8 cellular contexts compared by ENCODE assay signal in genomic region chr9:4741365-4742031, GRCh38. TPM values are rescaled to one million over a fixed set of nuclear protein-coding genes. Genes with fewer than 3 reads are reported as not detected.
DNase-seq lines count a peak whose midpoint lies in the region; ATAC-seq, FAIRE-seq and TF ChIP-seq lines count a peak whose summit lies in the region.

No MANE protein-coding gene starts in this region.

- ATAC-seq in CD8-positive, alpha-beta T cell: peak; percentile 2
- ATAC-seq in GM21576 (IDR thresholded peaks at IDR 0.05; ENCODE audit: unreplicated experiment) (peak; percentile 6), GM21619 (IDR thresholded peaks at IDR 0.05; ENCODE audit: unreplicated experiment) (no peak), GM19328 (IDR thresholded peaks at IDR 0.05; ENCODE audit: unreplicated experiment) (no peak)

- no peaks in the 10 kb centered on the region for H3K36me3 ChIP-seq in CD8-positive, alpha-beta T cell (ENCODE audit: insufficient read depth, low read length)
- H3K36me3 ChIP-seq in Peyer's patch (no peaks in the 10 kb centered on the region), bronchial epithelial cell (ENCODE audit: control insufficient read depth, insufficient read depth, low read length) (no peaks in the 10 kb centered on the region), small intestine (ENCODE audit: control insufficient read depth in 2 of 2, insufficient read depth in 2 of 2, low read length in 2 of 2) (no peaks in the 10 kb centered on the region)

- H3K27ac Mint-ChIP-seq in CD8-positive, alpha-beta T cell: peak overlapping the region; percentile 96

- H3K27me3 Mint-ChIP-seq in CD8-positive, alpha-beta T cell (ENCODE audit: low read depth): no peaks in the 10 kb centered on the region

- H3K27ac ChIP-seq in CD8-positive, alpha-beta T cell (ENCODE audit: low read depth, low read length): peak overlapping the region; percentile 86
- H3K27ac ChIP-seq in Peyer's patch (peak overlapping the region; percentile 84 to 95 (median 89)), small intestine (ENCODE audit: low read depth in 1 of 2, low read length in 1 of 2) (peak overlapping the region; percentile 97 to 99)

- no peaks in the 10 kb centered on the region for H3K9me3 ChIP-seq in CD8-positive, alpha-beta T cell (ENCODE audit: low read length)
- no peaks in the 10 kb centered on the region for H3K9me3 ChIP-seq in Peyer's patch
- no peaks in the 10 kb centered on the region for H3K9me3 ChIP-seq in small intestine (ENCODE audit: control insufficient read depth, low read depth)

- no peaks in the 10 kb centered on the region for H3K9me3 Mint-ChIP-seq in CD8-positive, alpha-beta T cell

- POLR2A ChIA-PET in CD8-positive, alpha-beta T cell (lab: Charles Lee): interaction anchor here (0.6 to 2.8 kb wide), 12 partner anchors 8 to 244 kb away, joined by 3 to 25 read pairs (median 7); partner anchors contain the start of genes CDC37L1, JAK2, RCL1 and SPATA6L

- TF ChIP-seq POLR2A in Peyer's patch (IDR thresholded peaks at IDR 0.05): no peak

- peak in 2 of 7 experiments; percentile 16 to 17 for DNase-seq in CD8-positive, alpha-beta T cell
- DNase-seq in Peyer's patch: peak in 2 of 3 donors; percentile 41 to 64
- DNase-seq in bronchial epithelial cell (ENCODE audit: low read depth): peak; percentile 15
- peak; percentile 61 for DNase-seq in islet precursor cell
- peak; percentile 68 for DNase-seq in small intestine

- no peaks in the 10 kb centered on the region for H3K27me3 ChIP-seq in CD8-positive, alpha-beta T cell (ENCODE audit: insufficient read depth, low read length)
- H3K27me3 ChIP-seq in Peyer's patch (no peaks in the 10 kb centered on the region), bronchial epithelial cell (ENCODE audit: control insufficient read depth, insufficient read depth, low read length) (no peaks in the 10 kb centered on the region), small intestine (ENCODE audit: control insufficient read depth in 2 of 2, insufficient read depth in 2 of 2, low read length in 2 of 2) (no peaks in the 10 kb centered on the region)

- no peak for TF ChIP-seq CTCF in CD8-positive, alpha-beta T cell (IDR thresholded peaks at IDR 0.05)
- TF ChIP-seq CTCF in Peyer's patch (IDR thresholded peaks at IDR 0.05) (no peak), bronchial epithelial cell (IDR thresholded peaks at IDR 0.05; ENCODE audit: insufficient read depth, low read length, severe bottlenecking) (no peak)

- peak overlapping the region; percentile 97 for H3K4me3 ChIP-seq in CD8-positive, alpha-beta T cell (ENCODE audit: low read depth, low read length)
- H3K4me3 ChIP-seq in Peyer's patch: peak overlapping the region; percentile 59 to 83 (median 71)
- H3K4me3 ChIP-seq in bronchial epithelial cell (ENCODE audit: low read depth, low read length): peak overlapping the region; percentile 71
- peak overlapping the region; percentile 79 to 92 for H3K4me3 ChIP-seq in small intestine (ENCODE audit: low read depth in 1 of 2, low read length in 2 of 2)

- FAIRE-seq in bronchial epithelial cell (lab: Jason Lieb, UNC): no peak
- FAIRE-seq in small intestine (lab: Jason Lieb, UNC): no peak

- H3K4me1 Mint-ChIP-seq in CD8-positive, alpha-beta T cell (ENCODE audit: low read depth): peaks cover 35% of the 10 kb centered on the region

- H3K4me3 Mint-ChIP-seq in CD8-positive, alpha-beta T cell: peak overlapping the region; percentile 87

- CTCF ChIA-PET in CD8-positive, alpha-beta T cell (lab: Charles Lee): interaction anchor here (0.9 to 2.1 kb wide), 7 partner anchors 8 to 246 kb away, joined by 3 to 11 read pairs (median 5); partner anchors contain the start of gene SPATA6L

- peaks cover 30% of the 10 kb centered on the region for H3K4me1 ChIP-seq in CD8-positive, alpha-beta T cell (ENCODE audit: insufficient read depth, low read length)
- H3K4me1 ChIP-seq in Peyer's patch (peaks cover 0 to 30% (median 0%) of the 10 kb centered on the region in 4 donors), small intestine (ENCODE audit: control insufficient read depth in 2 of 2, insufficient read depth in 1 of 2, low read depth in 1 of 2, low read length in 1 of 2) (peaks cover 0 to 2% of the 10 kb centered on the region in 2 donors)

- intact Hi-C loops in CD8-positive, alpha-beta T cell (cut with DNase I, micrococcal nuclease): loop anchor here (1.0 to 5.0 kb wide), 9 partner anchors 49 to 1215 kb away; partner anchors contain the start of genes CDC37L1 (in 2 of the 2), PLPP6 (in 2 of the 2), PLGRKT (in 1 of the 2) and RCL1 (in 1 of the 2)

- peaks cover 8% of the 10 kb centered on the region for H3K36me3 Mint-ChIP-seq in CD8-positive, alpha-beta T cell

- 1 to 2% (median 2%) methylated on average over 34 to 52 of the region's 52 CpGs for WGBS in small intestine, 3 donors

RNA-seq across cellular contexts. Expression of gene AK3, which starts 0.5 kb away (rescaled TPM):
- 10 to 100 TPM; 15.2 to 18.8 TPM for total RNA-seq in CD8-positive, alpha-beta T cell
- 100 to 1,000 TPM in 2 of 4 donors, 10 to 100 TPM in 2; 67.7 to 119 (median 91.3) TPM for total RNA-seq in Peyer's patch
- total RNA-seq in bronchial epithelial cell: 59.5 and 80.5 TPM in 2 replicates
- 10 to 100 TPM; 45.4 to 66.4 (median 48.4) TPM for polyA plus RNA-seq in small intestine

RNA-seq across cellular contexts. Expression of gene RCL1, which starts 51.2 kb away (rescaled TPM):
- total RNA-seq in CD8-positive, alpha-beta T cell: 10 to 100 TPM; 30.8 to 35.0 TPM
- total RNA-seq in Peyer's patch (10 to 100 TPM in 3 of 4 donors, 1 to 10 TPM in 1; 7.4 to 28.1 (median 19.5) TPM), bronchial epithelial cell (13.2 and 21.9 TPM in 2 replicates)
- 10 to 100 TPM in 1 of 3 donors, 1 to 10 TPM in 2; 2.2 to 12.0 (median 5.4) TPM for polyA plus RNA-seq in small intestine

Comparison
In these comparisons a context has a peak if more than half of its experiments do, and no peak if none do; other contexts are left out.
1. ATAC-seq: peak in CD8-positive, alpha-beta T cell (single experiment) and GM21576 (single experiment); none in GM21619 (single experiment) and GM19328 (single experiment).
2. Peak in every context shown above with its lines, with median percentiles within 50 percentile points of each other: H3K27ac ChIP-seq and H3K4me3 ChIP-seq.